ENCODE assay signal across 14 cellular contexts in genomic region chr10:27794157-27794556, GRCh38. TPM values are rescaled to one million over a fixed set of nuclear protein-coding genes. Genes with fewer than 3 reads are reported as not detected.
DNase-seq lines count a peak whose midpoint lies in the region; ATAC-seq and TF ChIP-seq lines count a peak whose summit lies in the region.
"Had no signal": no experiment of that assay in that cellular context is flagged by ENCODE, and none has a peak within 500 bp of the region (broad histone marks: within the 10 kb centered on the region; RNA-seq: fewer than 3 reads in every experiment).

No MANE protein-coding gene starts in this region.

- no peak for TF ChIP-seq EP300 in transverse colon (IDR thresholded peaks at IDR 0.05; ENCODE audit: low read depth)

- H3K4me2 ChIP-seq in OCI-LY7 (ENCODE audit: low read length): no peak overlapping the region
- H3K4me2 ChIP-seq: BLaER1 treated with 17β-estradiol and CSF1 and Interleukin-3, amounts not matched to agents 10 nM and 100 nM had no signal

- CTCF ChIA-PET in MCF 10A (lab: Yijun Ruan, JAX): no interaction called here
- CTCF ChIA-PET in OCI-LY7 (lab: Charles Lee; ENCODE audit: unreplicated experiment): no interaction called here

- in situ Hi-C loops in transverse colon (cut with MboI; ENCODE audit: low pct_ligation_motif_present in 1 of 4, low pct_unique_long_range_greater_than_20kb in 1 of 4, low sequenced_read_pairs in 3 of 4): no loop called here

- BruUV-seq in MCF 10A (replicated peaks; lab: Mats Ljungman, UMichigan) (no TSS peak), OCI-LY7 (replicated peaks; lab: Mats Ljungman, UMichigan) (no TSS peak)

- H3K9me2 ChIP-seq in OCI-LY7 (ENCODE audit: insufficient read depth, low read length): no peaks in the 10 kb centered on the region

- WGBS in transverse colon (ENCODE audit: low coverage in 1 of 2), 2 donors: 27 to 33% methylated on average over 1 of the region's 1 CpG

- intact Hi-C loops in MCF 10A (cut with micrococcal nuclease): no loop called here
- intact Hi-C loops in breast epithelium (cut with DNase I; ENCODE audit: low total_unique reads): no loop called here
- intact Hi-C loops in OCI-LY7 (cut with micrococcal nuclease; ENCODE audit: unreplicated experiment): no loop called here
- intact Hi-C loops in transverse colon (cut with DNase I; ENCODE audit: low total_unique reads): loop anchor here (5.0 kb wide), 1 partner anchor 352 kb away; no protein-coding TSS in a partner anchor
- intact Hi-C loops in natural killer cell (cut with micrococcal nuclease): no loop called here

- DNase-seq in MCF 10A (ENCODE audit: unreplicated experiment): peak; percentile 8
- no peak for DNase-seq in breast epithelium (ENCODE audit: low spot score in 2 of 2)
- DNase-seq in OCI-LY7 (ENCODE audit: low spot score): no peak
- DNase-seq in fibroblast of mammary gland (ENCODE audit: low read depth): peak; percentile 33
- DNase-seq in transverse colon: no peak
- no peak for DNase-seq in natural killer cell
- DNase-seq: left ventricle myocardium superior, NCI-H2029, nucleus accumbens had no signal

- H2AFZ ChIP-seq in OCI-LY7 (ENCODE audit: low read length): no peak overlapping the region

- H3K4me1 Mint-ChIP-seq in MCF 10A (ENCODE audit: insufficient read depth, unreplicated experiment) (no peaks in the 10 kb centered on the region), natural killer cell (no peaks in the 10 kb centered on the region)
- H3K4me1 Mint-ChIP-seq: activated naive CD4-positive, alpha-beta T cell treated with anti-CD3 and anti-CD28 coated beads, Interleukin-2, amount 50 U/mL, for 24 hours had no signal

- H3K79me2 ChIP-seq in OCI-LY7 (ENCODE audit: insufficient read depth, low read depth, low read length): no peaks in the 10 kb centered on the region

- H3K9me3 Mint-ChIP-seq in MCF 10A (ENCODE audit: unreplicated experiment) (no peaks in the 10 kb centered on the region), natural killer cell (no peaks in the 10 kb centered on the region)
- H3K9me3 Mint-ChIP-seq: activated naive CD4-positive, alpha-beta T cell treated with anti-CD3 and anti-CD28 coated beads, Interleukin-2, amount 50 U/mL, for 24 hours had no signal

- no peak overlapping the region for H3K27ac Mint-ChIP-seq in MCF 10A (ENCODE audit: low read depth, unreplicated experiment)
- no peak overlapping the region for H3K27ac Mint-ChIP-seq in natural killer cell
- H3K27ac Mint-ChIP-seq: activated naive CD4-positive, alpha-beta T cell treated with anti-CD3 and anti-CD28 coated beads, Interleukin-2, amount 50 U/mL, for 24 hours; dendritic cell treated with granulocyte-macrophage colony-stimulating factor and Interleukin-4, amounts not matched to agents 40 ng/mL and 50 ng/mL, for 4 days had no signal

- H3K9me3 ChIP-seq in breast epithelium (no peaks in the 10 kb centered on the region), OCI-LY7 (ENCODE audit: low read length) (no peaks in the 10 kb centered on the region), transverse colon (no peaks in the 10 kb centered on the region)

- H3K27me3 ChIP-seq in breast epithelium: no peaks in the 10 kb centered on the region
- no peaks in the 10 kb centered on the region for H3K27me3 ChIP-seq in transverse colon
- H3K27me3 ChIP-seq: BLaER1 treated with 17β-estradiol and CSF1 and Interleukin-3, amounts not matched to agents 10 nM and 100 nM had no signal

- H3K27me3 Mint-ChIP-seq in MCF 10A (ENCODE audit: insufficient read depth, unreplicated experiment): no peaks in the 10 kb centered on the region
- peaks cover 23 to 25% of the 10 kb centered on the region in 2 donors for H3K27me3 Mint-ChIP-seq in natural killer cell (ENCODE audit: low read depth in 2 of 2)

- H3K4me1 ChIP-seq in breast epithelium (no peaks in the 10 kb centered on the region), OCI-LY7 (ENCODE audit: insufficient read depth, low read length, poor library complexity, severe bottlenecking) (no peaks in the 10 kb centered on the region), transverse colon (no peaks in the 10 kb centered on the region)
- H3K4me1 ChIP-seq: BLaER1 treated with 17β-estradiol and CSF1 and Interleukin-3, amounts not matched to agents 10 nM and 100 nM had no signal

- POLR2A ChIA-PET in MCF 10A (lab: Yijun Ruan, JAX): no interaction called here
- POLR2A ChIA-PET in OCI-LY7 (lab: Charles Lee): no interaction called here

- no peaks in the 10 kb centered on the region for H4K20me1 ChIP-seq in OCI-LY7 (ENCODE audit: insufficient read depth, low read length)
- H4K20me1 ChIP-seq: BLaER1 treated with 17β-estradiol and CSF1 and Interleukin-3, amounts not matched to agents 10 nM and 100 nM had no signal

- no peak for ATAC-seq in natural killer cell
- ATAC-seq in GM21825 (IDR thresholded peaks at IDR 0.05; ENCODE audit: unreplicated experiment): no peak
- no peak for ATAC-seq in HG03571 (IDR thresholded peaks at IDR 0.05; ENCODE audit: unreplicated experiment)
- ATAC-seq: left ventricle myocardium superior had no signal

- H3K4me3 ChIP-seq in breast epithelium (no peak overlapping the region), OCI-LY7 (ENCODE audit: low read depth, low read length, poor library complexity, severe bottlenecking) (no peak overlapping the region), fibroblast of mammary gland (ENCODE audit: control insufficient read depth, low read depth, low read length) (no peak overlapping the region), transverse colon (no peak overlapping the region)
- H3K4me3 ChIP-seq: BLaER1 treated with 17β-estradiol and CSF1 and Interleukin-3, amounts not matched to agents 10 nM and 100 nM had no signal

- H3K4me3 Mint-ChIP-seq in MCF 10A (ENCODE audit: unreplicated experiment) (no peak overlapping the region), natural killer cell (no peak overlapping the region)
- H3K4me3 Mint-ChIP-seq: activated naive CD4-positive, alpha-beta T cell treated with anti-CD3 and anti-CD28 coated beads, Interleukin-2, amount 50 U/mL, for 24 hours; dendritic cell treated with granulocyte-macrophage colony-stimulating factor and Interleukin-4, amounts not matched to agents 40 ng/mL and 50 ng/mL, for 4 days had no signal

- H3K27ac ChIP-seq in breast epithelium (no peak overlapping the region), OCI-LY7 (ENCODE audit: low read depth, low read length, poor library complexity, severe bottlenecking) (no peak overlapping the region), transverse colon (no peak overlapping the region)
- H3K27ac ChIP-seq: BLaER1 treated with 17β-estradiol and CSF1 and Interleukin-3, amounts not matched to agents 10 nM and 100 nM had no signal

- peak; percentile 19 for TF ChIP-seq CTCF in MCF 10A (IDR thresholded peaks at IDR 0.05; ENCODE audit: unreplicated experiment)
- TF ChIP-seq CTCF in breast epithelium (IDR thresholded peaks at IDR 0.05): no peak
- TF ChIP-seq CTCF in OCI-LY7 (conservative IDR thresholded peaks at IDR 0.05; ENCODE audit: low read length): peak; percentile 42; the same call in 1 of the 2 replicates
- TF ChIP-seq CTCF in fibroblast of mammary gland (conservative IDR thresholded peaks at IDR 0.05; ENCODE audit: control insufficient read depth, insufficient read depth, low read depth, low read length): peak; percentile 32
- TF ChIP-seq CTCF in transverse colon (IDR thresholded peaks at IDR 0.05): peak in 3 of 5 experiments; percentile 8 to 20 (median 9)
- no peak for TF ChIP-seq CTCF in natural killer cell (IDR thresholded peaks at IDR 0.05)

- TF ChIP-seq POLR2A in breast epithelium (IDR thresholded peaks at IDR 0.05) (no peak), transverse colon (IDR thresholded peaks at IDR 0.05) (no peak)

- H3K36me3 Mint-ChIP-seq in MCF 10A (ENCODE audit: insufficient read depth, unreplicated experiment) (no peaks in the 10 kb centered on the region), natural killer cell (no peaks in the 10 kb centered on the region)
- H3K36me3 Mint-ChIP-seq: activated naive CD4-positive, alpha-beta T cell treated with anti-CD3 and anti-CD28 coated beads, Interleukin-2, amount 50 U/mL, for 24 hours had no signal

- H3K36me3 ChIP-seq in breast epithelium (no peaks in the 10 kb centered on the region), OCI-LY7 (ENCODE audit: insufficient read depth, low read length) (no peaks in the 10 kb centered on the region), transverse colon (no peaks in the 10 kb centered on the region)
- H3K36me3 ChIP-seq: BLaER1 treated with 17β-estradiol and CSF1 and Interleukin-3, amounts not matched to agents 10 nM and 100 nM had no signal

RNA-seq across cellular contexts. Expression of gene MKX, which starts 48.5 kb away (rescaled TPM):
- total RNA-seq in MCF 10A (2022): not detected in 2 replicates
- 1 to 10 TPM; 1.4 to 2.3 (median 1.8) TPM for total RNA-seq in breast epithelium
- not detected in 2 replicates for total RNA-seq in OCI-LY7 (2014; rRNA removed; shearing (Covaris generic))
- not detected in 2 replicates for total RNA-seq in OCI-LY7 (2022)
- 1 to 10 TPM in 1 of 4 donors, under 1 TPM in 1, not detected in 2; 0.82 to 2.4 TPM for total RNA-seq in transverse colon
- total RNA-seq in natural killer cell: not detected

Comparison
In these comparisons a context has a peak if more than half of its experiments do, and no peak if none do; other contexts are left out.
1. DNase-seq: peak in MCF 10A (single experiment) and fibroblast of mammary gland (single experiment); none in breast epithelium (0 of 2), OCI-LY7 (single experiment), transverse colon (single experiment) and natural killer cell (single experiment).
2. CTCF ChIP-seq: peak in MCF 10A (single experiment), OCI-LY7 (single experiment), fibroblast of mammary gland (single experiment) and transverse colon (3 of 5); none in breast epithelium (0 of 3) and natural killer cell (single experiment).